Comparison of ENCODE assay signal across 1 cellular context in the genomic region with DNA sequence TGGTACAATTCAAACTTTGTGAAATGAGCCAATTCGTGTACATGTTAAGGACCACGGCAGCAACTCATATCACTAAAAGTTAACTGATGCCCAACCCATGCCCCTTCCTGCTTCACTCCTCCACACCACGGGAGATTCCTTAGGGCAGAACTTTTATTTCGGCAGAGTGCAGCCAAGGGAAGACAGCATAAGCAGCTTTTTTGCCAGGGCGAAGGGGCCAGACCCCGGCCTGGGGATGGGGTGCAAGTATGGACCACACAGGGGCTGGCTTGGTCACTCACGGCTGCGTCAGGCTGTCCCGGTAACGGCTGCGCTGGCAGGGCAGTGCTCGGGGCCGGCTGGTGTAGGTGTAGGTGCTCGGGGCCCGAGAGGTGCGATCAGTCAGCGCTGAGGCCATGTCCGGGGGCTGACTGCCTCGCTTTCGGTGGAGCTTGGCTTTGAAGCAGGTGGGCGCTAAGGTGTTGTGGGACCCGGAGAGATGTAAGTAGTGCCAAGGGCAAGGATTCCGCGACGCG.
A peak's percentile ranks its signal among the peaks of the same experiment; 100 is the strongest.
TF ChIP-seq lines count a peak whose summit lies in the region.

No MANE protein-coding gene starts in this region.

TF ChIP-seq in K562, 482 proteins besides CTCF, POLR2A, EP300 and RAD21 (continued from another document and continues in another):
- TF ChIP-seq CEBPG (CRISPR knock-in tag; IDR thresholded peaks at IDR 0.05), result no peak
- no peak for TF ChIP-seq CEBPG (tag; conservative IDR thresholded peaks at IDR 0.05 in 1 of 2, IDR thresholded peaks at IDR 0.05 in 1 of 2)
- TF ChIP-seq ZNF57 (CRISPR knock-in tag; IDR thresholded peaks at IDR 0.05), result no peak
- TF ChIP-seq EP400 (IDR thresholded peaks at IDR 0.05), result no peak
- no peak for TF ChIP-seq RERE (CRISPR knock-in tag; IDR thresholded peaks at IDR 0.05; ENCODE audit: borderline replicate concordance)
- TF ChIP-seq, protein P1, sequence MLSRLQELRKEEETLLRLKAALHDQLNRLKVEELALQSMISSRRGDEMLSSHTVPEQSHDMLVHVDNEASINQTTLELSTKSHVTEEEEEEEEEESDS (CRISPR knock-in tag; IDR thresholded peaks at IDR 0.05), result no peak
- no peak for TF ChIP-seq EGR1 (conservative IDR thresholded peaks at IDR 0.05)
- TF ChIP-seq ZFP1 (CRISPR knock-in tag; IDR thresholded peaks at IDR 0.05), result no peak
- no peak for TF ChIP-seq SP1 (CRISPR knock-in tag; IDR thresholded peaks at IDR 0.05)
- no peak for TF ChIP-seq KHSRP (IDR thresholded peaks at IDR 0.05)
- 0 out of 2 replicates have a peak, but pooled peaks have one; percentile 19 for TF ChIP-seq LARP7 (IDR thresholded peaks at IDR 0.05)
- TF ChIP-seq TOE1 (IDR thresholded peaks at IDR 0.05; ENCODE audit: borderline replicate concordance), result no peak
- TF ChIP-seq TOE1 (CRISPR knock-in tag; IDR thresholded peaks at IDR 0.05; ENCODE audit: borderline replicate concordance, low read depth), result 0 out of 2 replicates have a peak, but pooled peaks have one; percentile 71
- TF ChIP-seq OTX1 (CRISPR knock-in tag; IDR thresholded peaks at IDR 0.05), result no peak
- TF ChIP-seq CREB1 (IDR thresholded peaks at IDR 0.05), result no peak
- TF ChIP-seq CREB1 (CRISPR knock-in tag; IDR thresholded peaks at IDR 0.05), result no peak
- no peak for TF ChIP-seq CBFA2T3 (IDR thresholded peaks at IDR 0.05)
- TF ChIP-seq, protein P2, sequence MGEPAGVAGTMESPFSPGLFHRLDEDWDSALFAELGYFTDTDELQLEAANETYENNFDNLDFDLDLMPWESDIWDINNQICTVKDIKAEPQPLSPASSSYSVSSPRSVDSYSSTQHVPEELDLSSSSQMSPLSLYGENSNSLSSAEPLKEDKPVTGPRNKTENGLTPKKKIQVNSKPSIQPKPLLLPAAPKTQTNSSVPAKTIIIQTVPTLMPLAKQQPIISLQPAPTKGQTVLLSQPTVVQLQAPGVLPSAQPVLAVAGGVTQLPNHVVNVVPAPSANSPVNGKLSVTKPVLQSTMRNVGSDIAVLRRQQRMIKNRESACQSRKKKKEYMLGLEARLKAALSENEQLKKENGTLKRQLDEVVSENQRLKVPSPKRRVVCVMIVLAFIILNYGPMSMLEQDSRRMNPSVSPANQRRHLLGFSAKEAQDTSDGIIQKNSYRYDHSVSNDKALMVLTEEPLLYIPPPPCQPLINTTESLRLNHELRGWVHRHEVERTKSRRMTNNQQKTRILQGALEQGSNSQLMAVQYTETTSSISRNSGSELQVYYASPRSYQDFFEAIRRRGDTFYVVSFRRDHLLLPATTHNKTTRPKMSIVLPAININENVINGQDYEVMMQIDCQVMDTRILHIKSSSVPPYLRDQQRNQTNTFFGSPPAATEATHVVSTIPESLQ (CRISPR knock-in tag; IDR thresholded peaks at IDR 0.05), result no peak
- no peak for TF ChIP-seq ZNF592 (IDR thresholded peaks at IDR 0.05)
- no peak for TF ChIP-seq JUN (IDR thresholded peaks at IDR 0.05; ENCODE audit: borderline replicate concordance, low read depth, low read length)
- TF ChIP-seq JUN (CRISPR knock-in tag; IDR thresholded peaks at IDR 0.05; ENCODE audit: borderline replicate concordance), result peak; percentile 75; the same call in 1 of the 2 replicates
- TF ChIP-seq BCOR (IDR thresholded peaks at IDR 0.05), result no peak
- TF ChIP-seq HNRNPUL1 (IDR thresholded peaks at IDR 0.05; ENCODE audit: low read length), result no peak
- 0 out of 2 replicates have a peak, but pooled peaks have one; percentile 3 for TF ChIP-seq GTF2E2 (tag; IDR thresholded peaks at IDR 0.05)
- TF ChIP-seq ZNF778 (CRISPR knock-in tag; IDR thresholded peaks at IDR 0.05), result no peak
- TF ChIP-seq, protein P3, sequence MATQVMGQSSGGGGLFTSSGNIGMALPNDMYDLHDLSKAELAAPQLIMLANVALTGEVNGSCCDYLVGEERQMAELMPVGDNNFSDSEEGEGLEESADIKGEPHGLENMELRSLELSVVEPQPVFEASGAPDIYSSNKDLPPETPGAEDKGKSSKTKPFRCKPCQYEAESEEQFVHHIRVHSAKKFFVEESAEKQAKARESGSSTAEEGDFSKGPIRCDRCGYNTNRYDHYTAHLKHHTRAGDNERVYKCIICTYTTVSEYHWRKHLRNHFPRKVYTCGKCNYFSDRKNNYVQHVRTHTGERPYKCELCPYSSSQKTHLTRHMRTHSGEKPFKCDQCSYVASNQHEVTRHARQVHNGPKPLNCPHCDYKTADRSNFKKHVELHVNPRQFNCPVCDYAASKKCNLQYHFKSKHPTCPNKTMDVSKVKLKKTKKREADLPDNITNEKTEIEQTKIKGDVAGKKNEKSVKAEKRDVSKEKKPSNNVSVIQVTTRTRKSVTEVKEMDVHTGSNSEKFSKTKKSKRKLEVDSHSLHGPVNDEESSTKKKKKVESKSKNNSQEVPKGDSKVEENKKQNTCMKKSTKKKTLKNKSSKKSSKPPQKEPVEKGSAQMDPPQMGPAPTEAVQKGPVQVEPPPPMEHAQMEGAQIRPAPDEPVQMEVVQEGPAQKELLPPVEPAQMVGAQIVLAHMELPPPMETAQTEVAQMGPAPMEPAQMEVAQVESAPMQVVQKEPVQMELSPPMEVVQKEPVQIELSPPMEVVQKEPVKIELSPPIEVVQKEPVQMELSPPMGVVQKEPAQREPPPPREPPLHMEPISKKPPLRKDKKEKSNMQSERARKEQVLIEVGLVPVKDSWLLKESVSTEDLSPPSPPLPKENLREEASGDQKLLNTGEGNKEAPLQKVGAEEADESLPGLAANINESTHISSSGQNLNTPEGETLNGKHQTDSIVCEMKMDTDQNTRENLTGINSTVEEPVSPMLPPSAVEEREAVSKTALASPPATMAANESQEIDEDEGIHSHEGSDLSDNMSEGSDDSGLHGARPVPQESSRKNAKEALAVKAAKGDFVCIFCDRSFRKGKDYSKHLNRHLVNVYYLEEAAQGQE (CRISPR knock-in tag; IDR thresholded peaks at IDR 0.05; ENCODE audit: low read depth), result no peak
- TF ChIP-seq, protein P4, sequence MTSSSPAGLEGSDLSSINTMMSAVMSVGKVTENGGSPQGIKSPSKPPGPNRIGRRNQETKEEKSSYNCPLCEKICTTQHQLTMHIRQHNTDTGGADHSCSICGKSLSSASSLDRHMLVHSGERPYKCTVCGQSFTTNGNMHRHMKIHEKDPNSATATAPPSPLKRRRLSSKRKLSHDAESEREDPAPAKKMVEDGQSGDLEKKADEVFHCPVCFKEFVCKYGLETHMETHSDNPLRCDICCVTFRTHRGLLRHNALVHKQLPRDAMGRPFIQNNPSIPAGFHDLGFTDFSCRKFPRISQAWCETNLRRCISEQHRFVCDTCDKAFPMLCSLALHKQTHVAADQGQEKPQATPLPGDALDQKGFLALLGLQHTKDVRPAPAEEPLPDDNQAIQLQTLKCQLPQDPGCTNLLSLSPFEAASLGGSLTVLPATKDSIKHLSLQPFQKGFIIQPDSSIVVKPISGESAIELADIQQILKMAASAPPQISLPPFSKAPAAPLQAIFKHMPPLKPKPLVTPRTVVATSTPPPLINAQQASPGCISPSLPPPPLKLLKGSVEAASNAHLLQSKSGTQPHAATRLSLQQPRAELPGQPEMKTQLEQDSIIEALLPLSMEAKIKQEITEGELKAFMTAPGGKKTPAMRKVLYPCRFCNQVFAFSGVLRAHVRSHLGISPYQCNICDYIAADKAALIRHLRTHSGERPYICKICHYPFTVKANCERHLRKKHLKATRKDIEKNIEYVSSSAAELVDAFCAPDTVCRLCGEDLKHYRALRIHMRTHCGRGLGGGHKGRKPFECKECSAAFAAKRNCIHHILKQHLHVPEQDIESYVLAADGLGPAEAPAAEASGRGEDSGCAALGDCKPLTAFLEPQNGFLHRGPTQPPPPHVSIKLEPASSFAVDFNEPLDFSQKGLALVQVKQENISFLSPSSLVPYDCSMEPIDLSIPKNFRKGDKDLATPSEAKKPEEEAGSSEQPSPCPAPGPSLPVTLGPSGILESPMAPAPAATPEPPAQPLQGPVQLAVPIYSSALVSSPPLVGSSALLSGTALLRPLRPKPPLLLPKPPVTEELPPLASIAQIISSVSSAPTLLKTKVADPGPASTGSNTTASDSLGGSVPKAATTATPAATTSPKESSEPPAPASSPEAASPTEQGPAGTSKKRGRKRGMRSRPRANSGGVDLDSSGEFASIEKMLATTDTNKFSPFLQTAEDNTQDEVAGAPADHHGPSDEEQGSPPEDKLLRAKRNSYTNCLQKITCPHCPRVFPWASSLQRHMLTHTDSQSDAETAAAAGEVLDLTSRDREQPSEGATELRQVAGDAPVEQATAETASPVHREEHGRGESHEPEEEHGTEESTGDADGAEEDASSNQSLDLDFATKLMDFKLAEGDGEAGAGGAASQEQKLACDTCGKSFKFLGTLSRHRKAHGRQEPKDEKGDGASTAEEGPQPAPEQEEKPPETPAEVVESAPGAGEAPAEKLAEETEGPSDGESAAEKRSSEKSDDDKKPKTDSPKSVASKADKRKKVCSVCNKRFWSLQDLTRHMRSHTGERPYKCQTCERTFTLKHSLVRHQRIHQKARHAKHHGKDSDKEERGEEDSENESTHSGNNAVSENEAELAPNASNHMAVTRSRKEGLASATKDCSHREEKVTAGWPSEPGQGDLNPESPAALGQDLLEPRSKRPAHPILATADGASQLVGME (CRISPR knock-in tag; IDR thresholded peaks at IDR 0.05), result 0 out of 2 replicates have a peak, but pooled peaks have one; percentile 12
- TF ChIP-seq ZNF583 (CRISPR knock-in tag; IDR thresholded peaks at IDR 0.05), result 0 out of 2 replicates have a peak, but pooled peaks have one; percentile 36
- TF ChIP-seq USF1 (CRISPR knock-in tag; IDR thresholded peaks at IDR 0.05), result no peak
- TF ChIP-seq NR4A1 (CRISPR knock-in tag; IDR thresholded peaks at IDR 0.05), result no peak
- TF ChIP-seq NR4A1 (tag; IDR thresholded peaks at IDR 0.05), result no peak
- no peak for TF ChIP-seq NFATC3 (IDR thresholded peaks at IDR 0.05)
- TF ChIP-seq MYNN (IDR thresholded peaks at IDR 0.05), result peak; percentile 30; the same call in 1 of the 2 replicates
- TF ChIP-seq MYNN (CRISPR knock-in tag; IDR thresholded peaks at IDR 0.05), result no peak
- TF ChIP-seq NUFIP1 (IDR thresholded peaks at IDR 0.05; ENCODE audit: partially characterized antibody), result no peak
